In genomic region chr21:31732538-31732864, GRCh38 we compare ENCODE assay signal across 8 cellular contexts. TPM values are rescaled to one million over a fixed set of nuclear protein-coding genes. Genes with fewer than 3 reads are reported as not detected.
DNase-seq lines count a peak whose midpoint lies in the region; ATAC-seq and TF ChIP-seq lines count a peak whose summit lies in the region.

No MANE protein-coding gene starts in this region.

- no peak for TF ChIP-seq CTCF in right atrium auricular region (IDR thresholded peaks at IDR 0.05)
- TF ChIP-seq CTCF in vagina (IDR thresholded peaks at IDR 0.05) = no peak

- intact Hi-C loops in left cardiac atrium (cut with DNase I) (no loop called here), vagina (cut with DNase I) (no loop called here), sciatic nerve (cut with DNase I) (no loop called here)

- peak overlapping the region; percentile 92 for H4K8ac ChIP-seq in mesenchymal stem cell (ENCODE audit: low read length)

- H2BK5ac ChIP-seq in mesenchymal stem cell (ENCODE audit: low read depth, low read length, poor library complexity, severe bottlenecking) = peak overlapping the region; percentile 76

- TF ChIP-seq POLR2A in vagina (IDR thresholded peaks at IDR 0.05) = no peak

- no peak overlapping the region for H2BK120ac ChIP-seq in mesenchymal stem cell (ENCODE audit: low read depth, low read length)

- DNase-seq in right atrium auricular region (ENCODE audit: low spot score) (no peak), left cardiac atrium (no peak), caudate nucleus (lab: John Stamatoyannopoulos, UW) (peak in 2 of 61 donors; percentile 66 to 70), mesenchymal stem cell (no peak), vagina (ENCODE audit: extremely low spot score in 2 of 2) (no peak), sciatic nerve (ENCODE audit: low spot score) (no peak), NCI-H146 (lab: John Stamatoyannopoulos, UW) (no peak), OCI-M1 (lab: John Stamatoyannopoulos, UW) (no peak)

- H3K27ac ChIP-seq in right atrium auricular region (peak overlapping the region; percentile 89 to 91), caudate nucleus (ENCODE audit: low read depth, low read length) (peak overlapping the region; percentile 96), mesenchymal stem cell (ENCODE audit: low read length, poor library complexity, severe bottlenecking) (peak overlapping the region; percentile 56), vagina (peak overlapping the region; percentile 97)

- WGBS in mesenchymal stem cell = 10% methylated on average over 12 of the region's 12 CpGs

- peak overlapping the region; percentile 1 to 78 for H3K4ac ChIP-seq in mesenchymal stem cell (ENCODE audit: low read depth in 1 of 2, low read length in 2 of 2)

- H3K9me3 ChIP-seq in right atrium auricular region (no peaks in the 10 kb centered on the region), mesenchymal stem cell (ENCODE audit: control insufficient read depth, low read length) (no peaks in the 10 kb centered on the region), vagina (no peaks in the 10 kb centered on the region)

- no peak overlapping the region for H2BK15ac ChIP-seq in mesenchymal stem cell (ENCODE audit: low read depth, poor library complexity, severe bottlenecking)

- no peak overlapping the region for H2AK5ac ChIP-seq in mesenchymal stem cell (ENCODE audit: low read length, severe bottlenecking)

- peaks cover 5% of the 10 kb centered on the region for H3K79me1 ChIP-seq in mesenchymal stem cell (replicated peaks; ENCODE audit: low read length, poor library complexity, severe bottlenecking)

- no peaks in the 10 kb centered on the region for H3K27me3 ChIP-seq in right atrium auricular region
- no peaks in the 10 kb centered on the region for H3K27me3 ChIP-seq in mesenchymal stem cell (ENCODE audit: control insufficient read depth in 1 of 2, insufficient read depth in 1 of 2, low read length in 2 of 2)
- H3K27me3 ChIP-seq in vagina = no peaks in the 10 kb centered on the region

- H3K4me1 ChIP-seq in right atrium auricular region = peaks cover 0 to 40% of the 10 kb centered on the region in 2 donors
- peaks cover 7% of the 10 kb centered on the region for H3K4me1 ChIP-seq in mesenchymal stem cell (ENCODE audit: control insufficient read depth, insufficient read depth, low read depth, low read length)
- H3K4me1 ChIP-seq in vagina = peaks cover 47% of the 10 kb centered on the region

- H3K4me3 ChIP-seq in right atrium auricular region = peak overlapping the region; percentile 62 to 97
- peak overlapping the region; percentile 77 to 83 for H3K4me3 ChIP-seq in mesenchymal stem cell (ENCODE audit: insufficient read depth in 1 of 2, low read depth in 1 of 2, low read length in 2 of 2)
- peak overlapping the region; percentile 74 to 99 for H3K4me3 ChIP-seq in vagina

- H3K18ac ChIP-seq in mesenchymal stem cell (ENCODE audit: low read depth in 1 of 2, low read length in 2 of 2) = peak overlapping the region; percentile 3 to 95

- no peaks in the 10 kb centered on the region for H3K36me3 ChIP-seq in right atrium auricular region
- H3K36me3 ChIP-seq in mesenchymal stem cell (ENCODE audit: control insufficient read depth in 1 of 2, insufficient read depth in 2 of 2, low read depth in 1 of 2, low read length in 2 of 2) = peaks cover 0 to under 1% of the 10 kb centered on the region in 2 experiments
- H3K36me3 ChIP-seq in vagina = no peaks in the 10 kb centered on the region

- peak overlapping the region; percentile 81 for H3K9ac ChIP-seq in mesenchymal stem cell (ENCODE audit: low read length)

- H3K23ac ChIP-seq in mesenchymal stem cell (ENCODE audit: low read length in 2 of 2) = no peak overlapping the region

- H4K91ac ChIP-seq in mesenchymal stem cell (ENCODE audit: low read length) = peak overlapping the region; percentile 87

- H3K14ac ChIP-seq in mesenchymal stem cell (ENCODE audit: low read length in 2 of 2) = no peak overlapping the region

- no peak overlapping the region for H2BK12ac ChIP-seq in mesenchymal stem cell (ENCODE audit: low read length in 2 of 2)

- H2AFZ ChIP-seq in mesenchymal stem cell (ENCODE audit: low read depth, low read length) = peak overlapping the region; percentile 94

- ATAC-seq in left cardiac atrium = no peak
- no peak for ATAC-seq in sciatic nerve

- H3K4me2 ChIP-seq in mesenchymal stem cell (ENCODE audit: low read length, poor library complexity, severe bottlenecking) = peak overlapping the region; percentile 88

RNA-seq across cellular contexts. Expression of gene SCAF4, which starts 0.6 kb away (rescaled TPM):
- total RNA-seq in right atrium auricular region (10 to 100 TPM in 1 of 2 donors, 1 to 10 TPM in 1; 8.8 to 12.2 TPM), left cardiac atrium (10 to 100 TPM; 16.5 to 23.6 TPM), vagina (23.1 TPM), sciatic nerve (36.6 TPM)
- polyA plus RNA-seq in mesenchymal stem cell (2013, experiment 1 of 2) = 22.2 TPM
- polyA plus RNA-seq in mesenchymal stem cell (2013, experiment 2 of 2) = 21.4 TPM
